Comparison of ENCODE assay signal across 8 cellular contexts in genomic region chr15:70892912-70893560, GRCh38. TPM values are rescaled to one million over a fixed set of nuclear protein-coding genes. Genes with fewer than 3 reads are reported as not detected.
DNase-seq lines count a peak whose midpoint lies in the region; ATAC-seq and TF ChIP-seq lines count a peak whose summit lies in the region.

No MANE protein-coding gene starts in this region.

- H3K4me3 ChIP-seq in osteoblast (ENCODE audit: insufficient read depth, low read length) = peak overlapping the region; percentile 78

- intact Hi-C loops in Calu3 (cut with micrococcal nuclease; ENCODE audit: unreplicated experiment) (loop anchor here (2.0 to 10.0 kb wide), 3 partner anchors 214 to 550 kb away; no protein-coding TSS in a partner anchor), posterior vena cava (cut with DNase I) (no loop called here)
- intact Hi-C loops in activated T-helper 1 cell treated with anti-CD3 and anti-CD28 coated beads, Interleukin-12 subunit alpha, Interleukin-12 subunit beta, Interleukin-2, Interleukin-4 antibody, amounts not matched to agents 30 ng/mL and 10 ng/mL and 1 ng/mL, durations not matched to agents 14 hours and 24 hours and 36 hours (cut with micrococcal nuclease) = no loop called here

- peak overlapping the region; percentile 87 for H3K27ac ChIP-seq in osteoblast (ENCODE audit: low read depth, low read length)

- H2AFZ ChIP-seq in osteoblast (ENCODE audit: low read length) = peak overlapping the region; percentile 95

- TF ChIP-seq CTCF in Calu3 (IDR thresholded peaks at IDR 0.05; ENCODE audit: unreplicated experiment) = no peak
- peak; percentile 81 for TF ChIP-seq CTCF in osteoblast (IDR thresholded peaks at IDR 0.05; ENCODE audit: extremely low read depth, low read depth, low read length)

- CTCF ChIA-PET in Calu3 (lab: Charles Lee) = interaction anchor here (0.7 to 1.1 kb wide), 2 partner anchors 30 to 205 kb away, joined by 5 to 6 read pairs; no protein-coding TSS in a partner anchor

- peak overlapping the region; percentile 100 for H3K27ac Mint-ChIP-seq in Calu3 (ENCODE audit: unreplicated experiment)
- H3K27ac Mint-ChIP-seq in activated T-helper 1 cell treated with anti-CD3 and anti-CD28 coated beads, Interleukin-12 subunit alpha, Interleukin-12 subunit beta, Interleukin-2, Interleukin-4 antibody, amounts not matched to agents 30 ng/mL and 10 ng/mL and 1 ng/mL, durations not matched to agents 14 hours and 24 hours and 36 hours = no peak overlapping the region

- no peaks in the 10 kb centered on the region for H3K27me3 Mint-ChIP-seq in Calu3 (ENCODE audit: unreplicated experiment)
- H3K27me3 Mint-ChIP-seq in activated T-helper 1 cell treated with anti-CD3 and anti-CD28 coated beads, Interleukin-12 subunit alpha, Interleukin-12 subunit beta, Interleukin-2, Interleukin-4 antibody, amounts not matched to agents 30 ng/mL and 10 ng/mL and 1 ng/mL, durations not matched to agents 14 hours and 24 hours and 36 hours (ENCODE audit: insufficient read depth) = peaks cover 48% of the 10 kb centered on the region

- BruUV-seq in Calu3 (replicated peaks; lab: Mats Ljungman, UMichigan) = TSS peak; percentile 54

- ATAC-seq in GM21367 (IDR thresholded peaks at IDR 0.05; ENCODE audit: unreplicated experiment) = peak; percentile 19

- H3K4me1 ChIP-seq in osteoblast (ENCODE audit: insufficient read depth, low read length) = peaks cover 12% of the 10 kb centered on the region

- H3K9me3 ChIP-seq in osteoblast (ENCODE audit: low read depth, low read length) = no peaks in the 10 kb centered on the region

- no peaks in the 10 kb centered on the region for H4K20me1 ChIP-seq in osteoblast (ENCODE audit: insufficient read depth, low read length)

- H3K36me3 Mint-ChIP-seq in Calu3 (ENCODE audit: insufficient read depth, unreplicated experiment) = peaks cover 26% of the 10 kb centered on the region
- H3K36me3 Mint-ChIP-seq in activated T-helper 1 cell treated with anti-CD3 and anti-CD28 coated beads, Interleukin-12 subunit alpha, Interleukin-12 subunit beta, Interleukin-2, Interleukin-4 antibody, amounts not matched to agents 30 ng/mL and 10 ng/mL and 1 ng/mL, durations not matched to agents 14 hours and 24 hours and 36 hours (ENCODE audit: low read depth) = no peaks in the 10 kb centered on the region

- DNase-seq in Calu3 (peak; percentile 34), LHCN-M2 (ENCODE audit: low read depth) (peak; percentile 67), glomerular endothelial cell (ENCODE audit: extremely low read depth, low read depth, low spot score) (peak; percentile 29), osteoblast (ENCODE audit: insufficient read length, low spot score, missing footprints) (peak; percentile 71), posterior vena cava (ENCODE audit: low spot score) (no peak), GDM1 (lab: John Stamatoyannopoulos, UW) (no peak)
- DNase-seq in activated T-helper 1 cell treated with anti-CD3 and anti-CD28 coated beads, Interleukin-12 subunit alpha, Interleukin-12 subunit beta, Interleukin-2, Interleukin-4 antibody, amounts not matched to agents 30 ng/mL and 10 ng/mL and 1 ng/mL, durations not matched to agents 14 hours and 24 hours and 36 hours (ENCODE audit: low spot score) = no peak

- no peaks in the 10 kb centered on the region for H3K9me3 Mint-ChIP-seq in Calu3 (ENCODE audit: low read depth, unreplicated experiment)
- no peaks in the 10 kb centered on the region for H3K9me3 Mint-ChIP-seq in activated T-helper 1 cell treated with anti-CD3 and anti-CD28 coated beads, Interleukin-12 subunit alpha, Interleukin-12 subunit beta, Interleukin-2, Interleukin-4 antibody, amounts not matched to agents 30 ng/mL and 10 ng/mL and 1 ng/mL, durations not matched to agents 14 hours and 24 hours and 36 hours

- peak overlapping the region; percentile 90 for H3K4me2 ChIP-seq in osteoblast (ENCODE audit: insufficient read depth, low read length)

- H3K4me1 Mint-ChIP-seq in Calu3 (ENCODE audit: low read depth, unreplicated experiment) = peaks cover 34% of the 10 kb centered on the region
- H3K4me1 Mint-ChIP-seq in activated T-helper 1 cell treated with anti-CD3 and anti-CD28 coated beads, Interleukin-12 subunit alpha, Interleukin-12 subunit beta, Interleukin-2, Interleukin-4 antibody, amounts not matched to agents 30 ng/mL and 10 ng/mL and 1 ng/mL, durations not matched to agents 14 hours and 24 hours and 36 hours (ENCODE audit: low read depth) = peaks cover 10% of the 10 kb centered on the region

- no peaks in the 10 kb centered on the region for H3K36me3 ChIP-seq in osteoblast (ENCODE audit: insufficient read depth, low read length)

- H3K79me2 ChIP-seq in osteoblast (ENCODE audit: insufficient read depth, low read length) = peaks cover 20% of the 10 kb centered on the region

- H3K27me3 ChIP-seq in osteoblast (ENCODE audit: insufficient read depth, low read length) = no peaks in the 10 kb centered on the region

- H3K4me3 Mint-ChIP-seq in Calu3 (ENCODE audit: low read depth, unreplicated experiment) = peak overlapping the region; percentile 97
- H3K4me3 Mint-ChIP-seq in activated T-helper 1 cell treated with anti-CD3 and anti-CD28 coated beads, Interleukin-12 subunit alpha, Interleukin-12 subunit beta, Interleukin-2, Interleukin-4 antibody, amounts not matched to agents 30 ng/mL and 10 ng/mL and 1 ng/mL, durations not matched to agents 14 hours and 24 hours and 36 hours = peak overlapping the region; percentile 86

RNA-seq across cellular contexts. Expression of gene LRRC49, which starts 0.4 kb away (rescaled TPM):
- total RNA-seq in Calu3 (2022) (5.8 and 6.3 TPM in 2 replicates), LHCN-M2 (2014; rRNA removed) (4.9 and 7.2 TPM in 2 replicates), glomerular endothelial cell (4.5 and 6.7 TPM in 2 replicates), osteoblast (13.0 and 18.1 TPM in 2 replicates), posterior vena cava (10 to 100 TPM in 1 of 2 donors, 1 to 10 TPM in 1; 9.7 to 10.2 TPM)
- polyA plus RNA-seq in LHCN-M2 (2012) = 2.1 TPM
- not detected in 2 replicates for total RNA-seq in activated T-helper 1 cell treated with anti-CD3 and anti-CD28 coated beads, Interleukin-12 subunit alpha, Interleukin-12 subunit beta, Interleukin-2, Interleukin-4 antibody, amounts not matched to agents 30 ng/mL and 10 ng/mL and 1 ng/mL, durations not matched to agents 14 hours and 24 hours and 36 hours

RNA-seq across cellular contexts. Expression of gene THAP10, which starts 0.8 kb away (rescaled TPM):
- total RNA-seq in Calu3 (2022) (11.8 and 13.7 TPM in 2 replicates), LHCN-M2 (2014; rRNA removed) (8.0 and 8.9 TPM in 2 replicates), glomerular endothelial cell (3.0 and 4.4 TPM in 2 replicates), osteoblast (1.1 and 1.8 TPM in 2 replicates), posterior vena cava (1 to 10 TPM; 1.7 to 2.1 TPM)
- 1.3 TPM for polyA plus RNA-seq in LHCN-M2 (2012)
- not detected in 2 replicates for total RNA-seq in activated T-helper 1 cell treated with anti-CD3 and anti-CD28 coated beads, Interleukin-12 subunit alpha, Interleukin-12 subunit beta, Interleukin-2, Interleukin-4 antibody, amounts not matched to agents 30 ng/mL and 10 ng/mL and 1 ng/mL, durations not matched to agents 14 hours and 24 hours and 36 hours

RNA-seq across cellular contexts. Expression of gene LARP6, which starts 39.1 kb away (rescaled TPM):
- total RNA-seq in Calu3 (2022) (30.4 and 30.8 TPM in 2 replicates), LHCN-M2 (2014; rRNA removed) (43.6 and 45.0 TPM in 2 replicates), glomerular endothelial cell (18.4 and 48.9 TPM in 2 replicates), osteoblast (76.0 and 77.4 TPM in 2 replicates), posterior vena cava (10 to 100 TPM; 38.0 to 44.7 TPM)
- polyA plus RNA-seq in LHCN-M2 (2012) = 71.7 TPM
- total RNA-seq in activated T-helper 1 cell treated with anti-CD3 and anti-CD28 coated beads, Interleukin-12 subunit alpha, Interleukin-12 subunit beta, Interleukin-2, Interleukin-4 antibody, amounts not matched to agents 30 ng/mL and 10 ng/mL and 1 ng/mL, durations not matched to agents 14 hours and 24 hours and 36 hours = 0.44 TPM in 1 of 2 replicates, not detected in the other

Comparison
In these comparisons a context has a peak if more than half of its experiments do, and no peak if none do; other contexts are left out.
1. DNase-seq: peak in Calu3 (single experiment), LHCN-M2 (single experiment), glomerular endothelial cell (single experiment) and osteoblast (single experiment); none in activated T-helper 1 cell treated with anti-CD3 and anti-CD28 coated beads, Interleukin-12 subunit alpha, Interleukin-12 subunit beta, Interleukin-2, Interleukin-4 antibody, amounts not matched to agents 30 ng/mL and 10 ng/mL and 1 ng/mL, durations not matched to agents 14 hours and 24 hours and 36 hours (single experiment), posterior vena cava (single experiment) and GDM1 (single experiment).
2. RNA of gene LARP6, which starts 39.1 kb away (total RNA-seq): 76.0 to 77.4 TPM in osteoblast, 18.4 to 48.9 TPM in glomerular endothelial cell, 38.0 to 44.7 TPM in posterior vena cava, 43.6 to 45.0 TPM in LHCN-M2 and 30.4 to 30.8 TPM in Calu3; 0.44 TPM in activated T-helper 1 cell treated with anti-CD3 and anti-CD28 coated beads, Interleukin-12 subunit alpha, Interleukin-12 subunit beta, Interleukin-2, Interleukin-4 antibody, amounts not matched to agents 30 ng/mL and 10 ng/mL and 1 ng/mL, durations not matched to agents 14 hours and 24 hours and 36 hours; every median in the first group is over 10 times any median in the second.